In genomic region chr15:88610756-88611231, GRCh38 we compare ENCODE assay signal across 10 cellular contexts. TPM values are rescaled to one million over a fixed set of nuclear protein-coding genes. Genes with fewer than 3 reads are reported as not detected.
DNase-seq lines count a peak whose midpoint lies in the region; ATAC-seq and TF ChIP-seq lines count a peak whose summit lies in the region.
"Had no signal": no experiment of that assay in that cellular context is flagged by ENCODE, and none has a peak within 500 bp of the region (broad histone marks: within the 10 kb centered on the region; RNA-seq: fewer than 3 reads in every experiment).

No MANE protein-coding gene starts in this region.

- TF ChIP-seq CTCF in osteocyte (IDR thresholded peaks at IDR 0.05) = no peak

- DNase-seq in NCI-H2081 (lab: John Stamatoyannopoulos, UW) (peak; percentile 25 to 71), NCI-H2081 treated with DMSO at 0.1 percent for 48 hours (lab: John Stamatoyannopoulos, UW) (no peak), MV-4-11 (lab: John Stamatoyannopoulos, UW) (peak; percentile 96), astrocyte of the hippocampus (ENCODE audit: low read depth, low spot score) (peak; percentile 31), renal cortical epithelial cell (ENCODE audit: low read depth) (peak; percentile 15), osteocyte (ENCODE audit: extremely low spot score, unreplicated experiment) (no peak), T-helper 1 cell (no peak)
- DNase-seq: activated CD8-positive, alpha-beta memory T cell treated with anti-CD3 and anti-CD28 coated beads for 24 hours; SW 1271 had no signal

- H3K36me3 Mint-ChIP-seq in osteocyte (ENCODE audit: unreplicated experiment) = no peaks in the 10 kb centered on the region

- no peaks in the 10 kb centered on the region for H3K9me3 Mint-ChIP-seq in osteocyte (ENCODE audit: unreplicated experiment)

- peaks cover 15% of the 10 kb centered on the region for H3K4me1 Mint-ChIP-seq in osteocyte (ENCODE audit: unreplicated experiment)

- H3K4me3 Mint-ChIP-seq in osteocyte (ENCODE audit: unreplicated experiment) = no peak overlapping the region

- H3K27ac Mint-ChIP-seq in osteocyte (ENCODE audit: unreplicated experiment) = no peak overlapping the region

- ATAC-seq in HG03108 (IDR thresholded peaks at IDR 0.05; ENCODE audit: unreplicated experiment) = no peak

- H3K27me3 Mint-ChIP-seq in osteocyte (ENCODE audit: unreplicated experiment) = peaks cover 55% of the 10 kb centered on the region

RNA-seq across cellular contexts. Expression of gene AEN, which starts 10.3 kb away (rescaled TPM):
- total RNA-seq in renal cortical epithelial cell (58.3 and 85.3 TPM in 2 replicates), osteocyte (25.1 and 26.8 TPM in 2 replicates)

RNA-seq across cellular contexts. Expression of gene ISG20, which starts 28.0 kb away (rescaled TPM):
- 2.1 and 9.4 TPM in 2 replicates for total RNA-seq in renal cortical epithelial cell
- total RNA-seq in osteocyte = 8.4 and 10.2 TPM in 2 replicates

Comparison
In these comparisons a context has a peak if more than half of its experiments do, and no peak if none do; other contexts are left out.
1. DNase-seq: peak in NCI-H2081 (2 of 2), MV-4-11 (single experiment), astrocyte of the hippocampus (single experiment) and renal cortical epithelial cell (single experiment); none in NCI-H2081 treated with DMSO at 0.1 percent for 48 hours (single experiment), osteocyte (single experiment) and T-helper 1 cell (0 of 5).